20 cellular contexts compared by ENCODE assay signal in the genomic region with DNA sequence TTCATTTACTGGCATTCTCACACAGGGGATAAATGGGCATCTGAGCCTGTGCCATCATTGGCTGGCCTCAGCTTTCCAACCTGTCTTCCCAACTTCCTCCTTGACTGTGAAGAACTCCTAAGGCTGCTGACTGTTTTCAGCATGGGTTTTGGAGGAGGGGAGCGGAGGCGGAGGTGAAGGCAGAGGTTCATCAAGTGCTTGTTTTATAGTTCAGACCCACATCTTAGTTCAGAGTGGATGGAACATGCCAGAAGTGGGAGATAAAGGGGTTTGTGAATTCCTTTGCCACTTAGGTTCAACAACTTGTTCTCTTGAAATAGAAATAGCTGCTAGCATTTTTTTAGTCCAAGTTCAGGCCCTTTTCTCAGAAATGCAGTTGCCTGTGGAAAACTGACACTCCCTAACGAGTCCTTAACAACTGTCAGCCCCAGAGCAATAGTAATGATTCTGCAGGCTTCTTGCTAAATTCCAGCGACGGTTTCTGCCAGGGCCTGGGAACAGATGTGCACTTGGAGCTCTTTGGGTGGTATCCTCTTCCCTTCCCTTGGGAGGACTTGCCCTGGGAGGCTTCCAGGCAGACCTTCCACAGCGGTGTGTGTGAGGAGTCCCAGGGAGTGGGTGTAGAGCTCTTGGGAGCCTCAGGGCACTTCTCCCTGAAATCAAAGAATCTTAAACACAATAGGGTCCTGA. TPM values are rescaled to one million over a fixed set of nuclear protein-coding genes. Genes with fewer than 3 reads are reported as not detected.
DNase-seq lines count a peak whose midpoint lies in the region; ATAC-seq and TF ChIP-seq lines count a peak whose summit lies in the region.
"Had no signal": no experiment of that assay in that cellular context is flagged by ENCODE, and none has a peak within 500 bp of the region (broad histone marks: within the 10 kb centered on the region; RNA-seq: fewer than 3 reads in every experiment).

No MANE protein-coding gene starts in this region.

- TF ChIP-seq POLR2A in erythroblast (IDR thresholded peaks at IDR 0.05; ENCODE audit: low read length), result no peak

- H3K9me3 ChIP-seq in lung (ENCODE audit: control insufficient read depth in 2 of 2, insufficient read depth in 1 of 2, low read length in 1 of 2), result no peaks in the 10 kb centered on the region
- H3K9me3 ChIP-seq: adrenal gland, Peyer's patch, transverse colon had no signal

- peak; percentile 60 for ATAC-seq in lung (ENCODE audit: insufficient read depth, low FRiP score)
- ATAC-seq in HG03520 (IDR thresholded peaks at IDR 0.05; ENCODE audit: unreplicated experiment), result no peak
- ATAC-seq: stimulated activated naive B cell treated with anti-CD40 and anti-IgM and Interleukin-4, amounts not matched to agents 10 μg/mL and 1 μg/mL and 100 μg/mL, for 72 hours had no signal

- H3K4me3 ChIP-seq in choroid plexus epithelial cell (ENCODE audit: low read depth, low read length) (no peak overlapping the region), lung (no peak overlapping the region)
- H3K4me3 ChIP-seq: adrenal gland, Peyer's patch, transverse colon had no signal

- no peaks in the 10 kb centered on the region for H3K27me3 ChIP-seq in lung (ENCODE audit: control insufficient read depth, insufficient read depth)
- H3K27me3 ChIP-seq: adrenal gland, Peyer's patch, transverse colon had no signal

- TF ChIP-seq CTCF in choroid plexus epithelial cell (conservative IDR thresholded peaks at IDR 0.05; ENCODE audit: low read depth, low read length), result no peak
- no peak for TF ChIP-seq CTCF in lung (IDR thresholded peaks at IDR 0.05; ENCODE audit: control extremely low read depth, extremely low read depth)

- no peak overlapping the region for H3K27ac ChIP-seq in lung (ENCODE audit: low read depth in 1 of 2, low read length in 1 of 2)
- H3K27ac ChIP-seq: Peyer's patch, transverse colon had no signal

- DNase-seq in AG08395 (ENCODE audit: low spot score) (peak; percentile 15), GM04503 (ENCODE audit: low read depth) (peak; percentile 21), choroid plexus epithelial cell (ENCODE audit: low read depth) (peak; percentile 19), lung (ENCODE audit: low spot score) (peak; percentile 31), erythroblast (lab: John Stamatoyannopoulos, UW) (no peak), NCI-H510A (lab: John Stamatoyannopoulos, UW) (no peak), AG08396 (ENCODE audit: low spot score) (no peak)
- DNase-seq: ACHN; activated CD4-positive, alpha-beta T cell treated with anti-CD3 and anti-CD28 coated beads for 48 hours; activated CD8-positive, alpha-beta memory T cell treated with anti-CD3 and anti-CD28 coated beads, Interleukin-2, amount 50 U/mL, for 48 hours; activated effector memory CD4-positive, alpha-beta T cell treated with anti-CD3 and anti-CD28 coated beads, Interleukin-2, amount 50 U/mL, for 16 hours; adrenal gland; effector memory CD4-positive, alpha-beta T cell; midbrain; NCI-H146; NCI-H226; Peyer's patch; stimulated activated naive B cell treated with anti-CD40 and anti-IgM and Interleukin-4, amounts not matched to agents 10 μg/mL and 1 μg/mL and 100 μg/mL, for 72 hours; transverse colon had no signal

- H3K4me1 ChIP-seq in lung (ENCODE audit: control insufficient read depth in 2 of 2, insufficient read depth in 2 of 2, low read length in 2 of 2), result peaks cover 0 to 5% of the 10 kb centered on the region in 2 donors
- H3K4me1 ChIP-seq: adrenal gland, Peyer's patch had no signal

- WGBS in lung, 2 donors, result 55 to 65% methylated on average over 6 of the region's 6 CpGs

- no peaks in the 10 kb centered on the region for H3K36me3 ChIP-seq in lung (ENCODE audit: control insufficient read depth in 2 of 2, insufficient read depth in 2 of 2, low read length in 2 of 2)
- H3K36me3 ChIP-seq: adrenal gland, Peyer's patch, transverse colon had no signal

RNA-seq across cellular contexts. Expression of a gene that starts 30.1 kb away (rescaled TPM):
- total RNA-seq in lung, result 100 to 1,000 TPM in 1 of 2 donors, 10 to 100 TPM in 1; 84.7 to 105 TPM
- 10 to 100 TPM; 13.2 to 19.1 TPM for polyA plus RNA-seq in lung

Comparison
In these comparisons a context has a peak if more than half of its experiments do, and no peak if none do; other contexts are left out.
1. DNase-seq: peak in AG08395 (single experiment), GM04503 (single experiment), choroid plexus epithelial cell (single experiment) and lung (single experiment); none in erythroblast (0 of 2), NCI-H510A (single experiment) and AG08396 (single experiment).